Comparison of ENCODE assay signal across 8 cellular contexts in the genomic region with DNA sequence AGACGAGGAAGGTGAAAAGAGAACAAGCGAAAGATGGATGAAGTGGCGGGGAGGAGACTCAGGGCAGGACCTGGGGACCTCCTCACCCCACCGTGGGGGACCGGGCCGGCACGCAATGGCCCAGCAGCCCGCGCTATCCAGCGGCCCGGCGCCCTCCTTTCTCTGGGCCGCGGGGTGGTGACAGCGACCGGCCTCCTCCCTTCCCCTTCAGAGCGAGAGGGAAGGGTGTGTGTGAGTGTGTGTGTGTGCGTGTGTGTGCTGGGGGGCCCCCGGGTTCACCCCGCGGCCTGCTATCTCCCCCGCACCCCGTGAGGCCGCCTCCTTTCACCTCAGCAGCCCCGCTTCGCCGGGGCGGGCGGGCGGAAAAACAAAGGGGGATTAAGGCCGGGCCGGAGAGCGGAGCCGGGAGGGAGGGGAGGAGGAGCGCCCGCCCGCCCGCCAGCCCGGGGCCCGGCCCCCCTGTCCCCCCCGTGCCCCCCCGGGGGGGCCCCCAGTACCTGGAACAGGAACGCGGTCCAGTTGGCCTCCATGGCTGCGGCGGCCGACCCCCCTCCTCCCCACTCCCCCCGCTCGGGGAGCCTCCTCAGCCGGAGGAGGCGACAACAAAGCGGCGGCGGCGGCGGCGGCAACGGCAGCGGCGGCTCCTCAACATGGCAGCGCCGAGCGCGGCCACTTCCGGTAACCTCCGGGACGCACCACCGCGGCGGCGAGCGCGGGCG. TPM values are rescaled to one million over a fixed set of nuclear protein-coding genes. Genes with fewer than 3 reads are reported as not detected.
A peak's percentile ranks its signal among the peaks of the same experiment; 100 is the strongest.
DNase-seq lines count a peak whose midpoint lies in the region; ATAC-seq and TF ChIP-seq lines count a peak whose summit lies in the region.

A gene with protein sequence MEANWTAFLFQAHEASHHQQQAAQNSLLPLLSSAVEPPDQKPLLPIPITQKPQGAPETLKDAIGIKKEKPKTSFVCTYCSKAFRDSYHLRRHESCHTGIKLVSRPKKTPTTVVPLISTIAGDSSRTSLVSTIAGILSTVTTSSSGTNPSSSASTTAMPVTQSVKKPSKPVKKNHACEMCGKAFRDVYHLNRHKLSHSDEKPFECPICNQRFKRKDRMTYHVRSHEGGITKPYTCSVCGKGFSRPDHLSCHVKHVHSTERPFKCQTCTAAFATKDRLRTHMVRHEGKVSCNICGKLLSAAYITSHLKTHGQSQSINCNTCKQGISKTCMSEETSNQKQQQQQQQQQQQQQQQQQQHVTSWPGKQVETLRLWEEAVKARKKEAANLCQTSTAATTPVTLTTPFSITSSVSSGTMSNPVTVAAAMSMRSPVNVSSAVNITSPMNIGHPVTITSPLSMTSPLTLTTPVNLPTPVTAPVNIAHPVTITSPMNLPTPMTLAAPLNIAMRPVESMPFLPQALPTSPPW (minus strand): TSS at position 673 of the 719 bp plus-strand sequence. CDS start 143 bp downstream, at position 530.

- H3K27me3 Mint-ChIP-seq in activated T-helper 2 cell treated with anti-CD3 and anti-CD28 coated beads, Interferon-gamma antibody, Interleukin-2, Interleukin-4, amounts not matched to agents 10 μg/mL and 5 μg/mL and 100 μg/mL, durations not matched to agents 14 hours and 24 hours and 36 hours (ENCODE audit: low read depth): no peaks in the 10 kb centered on the region
- H3K27me3 Mint-ChIP-seq in nephron (ENCODE audit: low read depth): no peaks in the 10 kb centered on the region

- H3K27ac ChIP-seq in Peyer's patch: peak within 1 kb of the TSS; percentile 95 to 97 (median 96)

- H3K4me1 Mint-ChIP-seq in activated T-helper 2 cell treated with anti-CD3 and anti-CD28 coated beads, Interferon-gamma antibody, Interleukin-2, Interleukin-4, amounts not matched to agents 10 μg/mL and 5 μg/mL and 100 μg/mL, durations not matched to agents 14 hours and 24 hours and 36 hours (ENCODE audit: low read depth): peaks cover 49% of the 10 kb centered on the region
- peaks cover 84% of the 10 kb centered on the region for H3K4me1 Mint-ChIP-seq in nephron

- no peak for TF ChIP-seq CTCF in Peyer's patch (IDR thresholded peaks at IDR 0.05)
- TF ChIP-seq CTCF in fibroblast of mammary gland (conservative IDR thresholded peaks at IDR 0.05; ENCODE audit: control insufficient read depth, insufficient read depth, low read depth, low read length): no peak
- TF ChIP-seq CTCF in nephron (IDR thresholded peaks at IDR 0.05; ENCODE audit: unreplicated experiment in 3 of 3): no peak

- H3K4me3 Mint-ChIP-seq in activated T-helper 2 cell treated with anti-CD3 and anti-CD28 coated beads, Interferon-gamma antibody, Interleukin-2, Interleukin-4, amounts not matched to agents 10 μg/mL and 5 μg/mL and 100 μg/mL, durations not matched to agents 14 hours and 24 hours and 36 hours (ENCODE audit: low read depth): peak within 1 kb of the TSS; percentile 91
- H3K4me3 Mint-ChIP-seq in nephron: peak within 1 kb of the TSS; percentile 94 to 95 (median 94)

- H3K36me3 ChIP-seq in Peyer's patch: peaks cover 0 to 6% (median 0%) of the 10 kb centered on the region in 3 donors

- H3K36me3 Mint-ChIP-seq in activated T-helper 2 cell treated with anti-CD3 and anti-CD28 coated beads, Interferon-gamma antibody, Interleukin-2, Interleukin-4, amounts not matched to agents 10 μg/mL and 5 μg/mL and 100 μg/mL, durations not matched to agents 14 hours and 24 hours and 36 hours (ENCODE audit: low read depth): peaks cover 39% of the 10 kb centered on the region
- H3K36me3 Mint-ChIP-seq in nephron (ENCODE audit: low read depth): peaks cover 1% of the 10 kb centered on the region

- TF ChIP-seq POLR2A in Peyer's patch (IDR thresholded peaks at IDR 0.05): no peak

- ATAC-seq in GM19351 (IDR thresholded peaks at IDR 0.05; ENCODE audit: unreplicated experiment) (peak; percentile 57), HG03460 (IDR thresholded peaks at IDR 0.05; ENCODE audit: unreplicated experiment) (peak; percentile 66)

- H3K27ac Mint-ChIP-seq in activated T-helper 2 cell treated with anti-CD3 and anti-CD28 coated beads, Interferon-gamma antibody, Interleukin-2, Interleukin-4, amounts not matched to agents 10 μg/mL and 5 μg/mL and 100 μg/mL, durations not matched to agents 14 hours and 24 hours and 36 hours: peak within 1 kb of the TSS; percentile 91
- peak within 1 kb of the TSS; percentile 97 to 99 (median 98) for H3K27ac Mint-ChIP-seq in nephron

- DNase-seq in CD1c-positive myeloid dendritic cell (ENCODE audit: extremely low spot score) (peak; percentile 83), Peyer's patch (peak; percentile 69 to 89 (median 88)), fibroblast of mammary gland (ENCODE audit: low read depth) (peak; percentile 44)
- DNase-seq in activated T-helper 2 cell treated with anti-CD3 and anti-CD28 coated beads, Interferon-gamma antibody, Interleukin-2, Interleukin-4, amounts not matched to agents 10 μg/mL and 5 μg/mL and 100 μg/mL, durations not matched to agents 14 hours and 24 hours and 36 hours (ENCODE audit: low spot score): peak; percentile 76
- DNase-seq in stimulated activated naive CD4-positive, alpha-beta T cell treated with Interleukin-2 at 50 U/mL for 16 hours (lab: John Stamatoyannopoulos, UW): peak; percentile 77

- H3K27me3 ChIP-seq in Peyer's patch: no peaks in the 10 kb centered on the region

- H3K9me3 ChIP-seq in Peyer's patch: no peaks in the 10 kb centered on the region

- peaks cover 0 to 48% (median 7%) of the 10 kb centered on the region in 4 donors for H3K4me1 ChIP-seq in Peyer's patch

- peak within 1 kb of the TSS; percentile 87 to 95 (median 94) for H3K4me3 ChIP-seq in Peyer's patch
- peak within 1 kb of the TSS; percentile 77 for H3K4me3 ChIP-seq in fibroblast of mammary gland (ENCODE audit: control insufficient read depth, low read depth, low read length)

- no peaks in the 10 kb centered on the region for H3K9me3 Mint-ChIP-seq in activated T-helper 2 cell treated with anti-CD3 and anti-CD28 coated beads, Interferon-gamma antibody, Interleukin-2, Interleukin-4, amounts not matched to agents 10 μg/mL and 5 μg/mL and 100 μg/mL, durations not matched to agents 14 hours and 24 hours and 36 hours
- H3K9me3 Mint-ChIP-seq in nephron: no peaks in the 10 kb centered on the region

- intact Hi-C loops in activated T-helper 2 cell treated with anti-CD3 and anti-CD28 coated beads, Interferon-gamma antibody, Interleukin-2, Interleukin-4, amounts not matched to agents 10 μg/mL and 5 μg/mL and 100 μg/mL, durations not matched to agents 14 hours and 24 hours and 36 hours (cut with micrococcal nuclease): loop anchor here (1.0 kb wide), 2 partner anchors 20 to 137 kb away; a partner anchor contains a TSS

RNA-seq across cellular contexts. Expression of the gene that starts here (rescaled TPM):
- 10 to 100 TPM; 29.7 to 49.3 (median 39.5) TPM for total RNA-seq in Peyer's patch
- 37.1 and 38.7 TPM in 2 replicates for total RNA-seq in activated T-helper 2 cell treated with anti-CD3 and anti-CD28 coated beads, Interferon-gamma antibody, Interleukin-2, Interleukin-4, amounts not matched to agents 10 μg/mL and 5 μg/mL and 100 μg/mL, durations not matched to agents 14 hours and 24 hours and 36 hours

Comparison
In these comparisons a context has a peak if more than half of its experiments do, and no peak if none do; other contexts are left out.
1. Peak in every context shown above with its lines: DNase-seq, ATAC-seq, H3K4me3 ChIP-seq and H3K27ac ChIP-seq.